ENCODE assay signal across 8 cellular contexts in the genomic region with DNA sequence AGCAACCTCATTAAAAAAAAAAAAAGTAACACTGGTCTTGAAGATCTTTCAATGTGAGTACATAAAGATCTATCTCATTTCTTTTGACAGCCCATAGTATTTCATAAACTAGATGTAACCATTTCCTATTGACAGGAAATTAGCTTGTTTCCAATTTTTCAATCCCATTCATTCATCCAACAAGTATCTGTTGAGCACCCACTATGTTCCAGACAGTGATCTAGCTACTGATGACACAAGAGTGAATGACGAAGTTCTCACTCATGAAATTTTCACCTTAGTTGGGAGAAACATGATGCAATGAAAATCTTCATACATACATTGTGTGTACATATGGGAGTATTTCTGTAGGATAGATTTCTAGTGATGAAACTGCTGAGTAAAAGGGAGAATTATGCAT. TPM values are rescaled to one million over a fixed set of nuclear protein-coding genes. Genes with fewer than 3 reads are reported as not detected.
DNase-seq lines count a peak whose midpoint lies in the region; ATAC-seq and TF ChIP-seq lines count a peak whose summit lies in the region.

No MANE protein-coding gene starts in this region.

- H3K27ac ChIP-seq in SK-N-SH (ENCODE audit: low read depth in 2 of 2, low read length in 1 of 2) (no peak overlapping the region), VCaP (peak overlapping the region; percentile 31), smooth muscle cell (ENCODE audit: low read depth) (no peak overlapping the region)

- H3K9me2 ChIP-seq in SK-N-SH, result no peaks in the 10 kb centered on the region

- peak overlapping the region; percentile 78 for H3K4me2 ChIP-seq in SK-N-SH
- H3K4me2 ChIP-seq in smooth muscle cell, result peak overlapping the region; percentile 95

- TF ChIP-seq CTCF in SK-N-SH (IDR thresholded peaks at IDR 0.05) (no peak), VCaP (conservative IDR thresholded peaks at IDR 0.05) (no peak), foreskin fibroblast (IDR thresholded peaks at IDR 0.05; ENCODE audit: low read depth, low read length) (no peak), smooth muscle cell (IDR thresholded peaks at IDR 0.05; ENCODE audit: borderline replicate concordance, insufficient read depth, poor library complexity, severe bottlenecking) (no peak)

- TF ChIP-seq EP300 in SK-N-SH (IDR thresholded peaks at IDR 0.05; ENCODE audit: borderline replicate concordance in 1 of 2, low read depth in 1 of 2, low read length in 1 of 2), result no peak

- ATAC-seq in SK-N-SH treated with all-trans-retinoic acid at 6 μM for 48 hours (no peak), HG03196 (IDR thresholded peaks at IDR 0.05; ENCODE audit: unreplicated experiment) (no peak)

- H3K79me2 ChIP-seq in SK-N-SH (ENCODE audit: insufficient read depth) (no peaks in the 10 kb centered on the region), smooth muscle cell (ENCODE audit: low read depth) (no peaks in the 10 kb centered on the region)

- 71% methylated on average over 1 of the region's 1 CpG for WGBS in SK-N-SH (ENCODE audit: low lambda C conversion rate)
- WGBS in smooth muscle cell (ENCODE audit: low lambda C conversion rate), result 89% methylated on average over 1 of the region's 1 CpG

- CTCF ChIA-PET in SK-N-SH (lab: Yijun Ruan, JAX), result interaction anchor here (0.9 to 3.5 kb wide), 10 partner anchors 8 to 300 kb away, joined by 3 to 18 read pairs (median 4); no protein-coding TSS in a partner anchor

- H3K36me3 ChIP-seq in SK-N-SH (replicated peaks in 1 of 2; ENCODE audit: control insufficient read depth in 1 of 2, insufficient read depth in 2 of 2, low read length in 1 of 2), result no peaks in the 10 kb centered on the region
- H3K36me3 ChIP-seq in smooth muscle cell (ENCODE audit: low read depth), result no peaks in the 10 kb centered on the region

- H3K27me3 ChIP-seq in SK-N-SH (ENCODE audit: insufficient read depth) (peaks cover 21% of the 10 kb centered on the region), smooth muscle cell (ENCODE audit: low read depth) (peaks cover 71% of the 10 kb centered on the region)

- H3K4me3 ChIP-seq in SK-N-SH (ENCODE audit: low read depth in 2 of 2, low read length in 1 of 2) (peak overlapping the region; percentile 59 to 66; a peak in 2 of 4 replicates), foreskin fibroblast (ENCODE audit: low read depth in 1 of 2, low read length in 2 of 2) (peak overlapping the region; percentile 35 to 51), smooth muscle cell (peak overlapping the region; percentile 53)

- no peak for TF ChIP-seq RAD21 in SK-N-SH (IDR thresholded peaks at IDR 0.05; ENCODE audit: low read length)

- H2AFZ ChIP-seq in SK-N-SH (ENCODE audit: low read depth) (peak overlapping the region; percentile 93; the same call in 1 of the 2 replicates), smooth muscle cell (ENCODE audit: low read depth) (peak overlapping the region; percentile 80)

- no peak overlapping the region for H3K9ac ChIP-seq in SK-N-SH
- H3K9ac ChIP-seq in smooth muscle cell (ENCODE audit: low read depth), result no peak overlapping the region

- POLR2A ChIA-PET in SK-N-SH (lab: Yijun Ruan, JAX), result no interaction called here

- H4K20me1 ChIP-seq in SK-N-SH (ENCODE audit: insufficient read depth) (no peaks in the 10 kb centered on the region), smooth muscle cell (ENCODE audit: low read depth) (no peaks in the 10 kb centered on the region)

- H3F3A ChIP-seq in SK-N-SH (replicated peaks; ENCODE audit: insufficient read depth), result no peaks in the 10 kb centered on the region
- H3F3A ChIP-seq in smooth muscle cell (ENCODE audit: low read depth), result no peaks in the 10 kb centered on the region

- DNase-seq in SK-N-SH, result no peak
- no peak for DNase-seq in foreskin fibroblast
- no peak for DNase-seq in smooth muscle cell (lab: John Stamatoyannopoulos, UW; ENCODE audit: unreplicated experiment)
- no peak for DNase-seq in D341Med (ENCODE audit: low spot score)
- no peak for DNase-seq in islet precursor cell

- H3K4me1 ChIP-seq in SK-N-SH (ENCODE audit: control insufficient read depth in 1 of 2, insufficient read depth in 2 of 2, low read depth in 1 of 2, low read length in 1 of 2) (peaks cover 0 to 10% of the 10 kb centered on the region in 2 experiments; a peak in 2 of 4 replicates), smooth muscle cell (ENCODE audit: low read depth) (peaks cover 4% of the 10 kb centered on the region)

- no peaks in the 10 kb centered on the region for H3K9me3 ChIP-seq in SK-N-SH
- H3K9me3 ChIP-seq in smooth muscle cell (replicated peaks; ENCODE audit: low read depth), result no peaks in the 10 kb centered on the region

TF ChIP-seq in SK-N-SH, 30 proteins besides CTCF, POLR2A, EP300 and RAD21:
- TF ChIP-seq, protein P1, sequence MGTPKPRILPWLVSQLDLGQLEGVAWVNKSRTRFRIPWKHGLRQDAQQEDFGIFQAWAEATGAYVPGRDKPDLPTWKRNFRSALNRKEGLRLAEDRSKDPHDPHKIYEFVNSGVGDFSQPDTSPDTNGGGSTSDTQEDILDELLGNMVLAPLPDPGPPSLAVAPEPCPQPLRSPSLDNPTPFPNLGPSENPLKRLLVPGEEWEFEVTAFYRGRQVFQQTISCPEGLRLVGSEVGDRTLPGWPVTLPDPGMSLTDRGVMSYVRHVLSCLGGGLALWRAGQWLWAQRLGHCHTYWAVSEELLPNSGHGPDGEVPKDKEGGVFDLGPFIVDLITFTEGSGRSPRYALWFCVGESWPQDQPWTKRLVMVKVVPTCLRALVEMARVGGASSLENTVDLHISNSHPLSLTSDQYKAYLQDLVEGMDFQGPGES (IDR thresholded peaks at IDR 0.05; ENCODE audit: low read depth, low read length), result no peak
- TF ChIP-seq, protein P2, sequence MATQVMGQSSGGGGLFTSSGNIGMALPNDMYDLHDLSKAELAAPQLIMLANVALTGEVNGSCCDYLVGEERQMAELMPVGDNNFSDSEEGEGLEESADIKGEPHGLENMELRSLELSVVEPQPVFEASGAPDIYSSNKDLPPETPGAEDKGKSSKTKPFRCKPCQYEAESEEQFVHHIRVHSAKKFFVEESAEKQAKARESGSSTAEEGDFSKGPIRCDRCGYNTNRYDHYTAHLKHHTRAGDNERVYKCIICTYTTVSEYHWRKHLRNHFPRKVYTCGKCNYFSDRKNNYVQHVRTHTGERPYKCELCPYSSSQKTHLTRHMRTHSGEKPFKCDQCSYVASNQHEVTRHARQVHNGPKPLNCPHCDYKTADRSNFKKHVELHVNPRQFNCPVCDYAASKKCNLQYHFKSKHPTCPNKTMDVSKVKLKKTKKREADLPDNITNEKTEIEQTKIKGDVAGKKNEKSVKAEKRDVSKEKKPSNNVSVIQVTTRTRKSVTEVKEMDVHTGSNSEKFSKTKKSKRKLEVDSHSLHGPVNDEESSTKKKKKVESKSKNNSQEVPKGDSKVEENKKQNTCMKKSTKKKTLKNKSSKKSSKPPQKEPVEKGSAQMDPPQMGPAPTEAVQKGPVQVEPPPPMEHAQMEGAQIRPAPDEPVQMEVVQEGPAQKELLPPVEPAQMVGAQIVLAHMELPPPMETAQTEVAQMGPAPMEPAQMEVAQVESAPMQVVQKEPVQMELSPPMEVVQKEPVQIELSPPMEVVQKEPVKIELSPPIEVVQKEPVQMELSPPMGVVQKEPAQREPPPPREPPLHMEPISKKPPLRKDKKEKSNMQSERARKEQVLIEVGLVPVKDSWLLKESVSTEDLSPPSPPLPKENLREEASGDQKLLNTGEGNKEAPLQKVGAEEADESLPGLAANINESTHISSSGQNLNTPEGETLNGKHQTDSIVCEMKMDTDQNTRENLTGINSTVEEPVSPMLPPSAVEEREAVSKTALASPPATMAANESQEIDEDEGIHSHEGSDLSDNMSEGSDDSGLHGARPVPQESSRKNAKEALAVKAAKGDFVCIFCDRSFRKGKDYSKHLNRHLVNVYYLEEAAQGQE (IDR thresholded peaks at IDR 0.05; ENCODE audit: low read depth, low read length), result no peak

TF ChIP-seq in SK-N-SH treated with all-trans-retinoic acid at 6 μM for 48 hours, 23 proteins besides CTCF, POLR2A, EP300 and RAD21:
- TF ChIP-seq, protein P3, sequence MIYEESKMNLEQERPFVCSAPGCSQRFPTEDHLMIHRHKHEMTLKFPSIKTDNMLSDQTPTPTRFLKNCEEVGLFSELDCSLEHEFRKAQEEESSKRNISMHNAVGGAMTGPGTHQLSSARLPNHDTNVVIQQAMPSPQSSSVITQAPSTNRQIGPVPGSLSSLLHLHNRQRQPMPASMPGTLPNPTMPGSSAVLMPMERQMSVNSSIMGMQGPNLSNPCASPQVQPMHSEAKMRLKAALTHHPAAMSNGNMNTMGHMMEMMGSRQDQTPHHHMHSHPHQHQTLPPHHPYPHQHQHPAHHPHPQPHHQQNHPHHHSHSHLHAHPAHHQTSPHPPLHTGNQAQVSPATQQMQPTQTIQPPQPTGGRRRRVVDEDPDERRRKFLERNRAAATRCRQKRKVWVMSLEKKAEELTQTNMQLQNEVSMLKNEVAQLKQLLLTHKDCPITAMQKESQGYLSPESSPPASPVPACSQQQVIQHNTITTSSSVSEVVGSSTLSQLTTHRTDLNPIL (CRISPR knock-in tag; IDR thresholded peaks at IDR 0.05; ENCODE audit: low read depth), result no peak

RNA-seq across cellular contexts. Expression of a gene that starts 1.7 kb away (rescaled TPM):
- 0.02 TPM in 1 of 2 replicates, not detected in the other for polyA plus RNA-seq in SK-N-SH (2012; rRNA removed)
- 0.01 and 0.04 TPM in 2 replicates for polyA plus RNA-seq in SK-N-SH (2012; cell fraction: cytosol; rRNA removed)
- 0.01 TPM in 2 replicates for polyA plus RNA-seq in SK-N-SH (2012; cell fraction: nucleus; rRNA removed)
- total RNA-seq in smooth muscle cell, result not detected in 2 replicates
- polyA plus RNA-seq in smooth muscle cell, result not detected in 2 replicates
